ENCODE assay signal across 9 cellular contexts in the genomic region with DNA sequence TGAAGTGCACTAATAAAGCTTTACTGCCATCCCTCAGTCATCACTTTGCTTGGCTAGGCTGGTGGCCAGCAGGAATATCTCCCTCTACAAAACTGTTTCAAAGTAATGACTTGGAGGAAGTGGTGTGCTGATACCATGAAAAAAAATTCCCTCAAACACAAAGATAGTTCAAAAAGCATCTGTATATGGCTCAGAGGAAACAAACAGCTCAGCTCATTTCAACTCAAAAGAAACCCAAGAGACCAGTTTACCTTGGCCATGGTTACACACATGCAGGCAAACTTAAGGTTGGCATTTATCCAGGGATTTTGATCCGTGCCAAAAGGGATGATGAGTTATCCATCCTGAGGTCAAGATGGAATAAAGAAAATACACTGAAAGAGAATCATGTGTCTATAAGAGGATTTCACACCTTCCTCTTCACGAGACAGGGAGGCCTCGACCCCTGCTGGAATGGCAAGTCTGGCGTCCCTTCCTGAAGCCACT. TPM values are rescaled to one million over a fixed set of nuclear protein-coding genes. Genes with fewer than 3 reads are reported as not detected.
DNase-seq lines count a peak whose midpoint lies in the region; ATAC-seq and TF ChIP-seq lines count a peak whose summit lies in the region.
"Had no signal": no experiment of that assay in that cellular context is flagged by ENCODE, and none has a peak within 500 bp of the region (broad histone marks: within the 10 kb centered on the region; RNA-seq: fewer than 3 reads in every experiment).

No MANE protein-coding gene starts in this region.

- CTCF ChIA-PET in CD4-positive, alpha-beta T cell (lab: Charles Lee) = interaction anchor here (0.9 to 1.9 kb wide), 6 partner anchors 11 to 72 kb away, joined by 3 to 7 read pairs (median 3); no protein-coding TSS in a partner anchor

- DNase-seq in CD4-positive, alpha-beta T cell = no peak
- DNase-seq in activated naive CD8-positive, alpha-beta T cell treated with anti-CD3 and anti-CD28 coated beads, Interleukin-2, amount 50 U/mL, for 24 hours = no peak
- DNase-seq in right lobe of liver = no peak
- no peak for DNase-seq in caudate nucleus (lab: John Stamatoyannopoulos, UW)
- no peak for DNase-seq in Ammon's horn (ENCODE audit: low spot score)
- no peak for DNase-seq in head of caudate nucleus
- DNase-seq in KG1 (lab: John Stamatoyannopoulos, UW) = no peak
- DNase-seq: stimulated activated CD4-positive, alpha-beta T cell treated with anti-CD3 and anti-CD28 coated beads, Interleukin-4, amount 100 ng/mL, for 4 hours had no signal

- no peaks in the 10 kb centered on the region for H3K9me3 ChIP-seq in CD4-positive, alpha-beta T cell (ENCODE audit: control insufficient read depth, low read length)
- no peaks in the 10 kb centered on the region for H3K9me3 ChIP-seq in right lobe of liver

- H3K27ac Mint-ChIP-seq in CD4-positive, alpha-beta T cell = peak overlapping the region; percentile 86
- peak overlapping the region; percentile 97 for H3K27ac Mint-ChIP-seq in activated naive CD8-positive, alpha-beta T cell treated with anti-CD3 and anti-CD28 coated beads, Interleukin-2, amount 50 U/mL, for 24 hours

- no peaks in the 10 kb centered on the region for H3K36me3 ChIP-seq in right lobe of liver

- 45% methylated on average over 4 of the region's 4 CpGs for WGBS in right lobe of liver (ENCODE audit: insufficient coverage, low coverage, low lambda C conversion rate, missing lambda C conversion rate)

- no peaks in the 10 kb centered on the region for H3K27me3 Mint-ChIP-seq in CD4-positive, alpha-beta T cell
- H3K27me3 Mint-ChIP-seq in activated naive CD8-positive, alpha-beta T cell treated with anti-CD3 and anti-CD28 coated beads, Interleukin-2, amount 50 U/mL, for 24 hours = no peaks in the 10 kb centered on the region

- POLR2A ChIA-PET in CD4-positive, alpha-beta T cell (lab: Charles Lee) = interaction anchor here (0.7 to 12.5 kb wide), 8 partner anchors 9 to 153 kb away, joined by 3 to 106 read pairs (median 4); a partner anchor contains a TSS

- no peak for TF ChIP-seq CTCF in CD4-positive, alpha-beta T cell (IDR thresholded peaks at IDR 0.05)
- no peak for TF ChIP-seq CTCF in right lobe of liver (IDR thresholded peaks at IDR 0.05)

- peaks cover 0 to 38% (median 8%) of the 10 kb centered on the region in 4 donors for H3K4me1 ChIP-seq in right lobe of liver

- no peak overlapping the region for H3K4me3 ChIP-seq in right lobe of liver

- H3K4me3 Mint-ChIP-seq in CD4-positive, alpha-beta T cell = peak overlapping the region; percentile 23
- H3K4me3 Mint-ChIP-seq in activated naive CD8-positive, alpha-beta T cell treated with anti-CD3 and anti-CD28 coated beads, Interleukin-2, amount 50 U/mL, for 24 hours = peak overlapping the region; percentile 49

- TF ChIP-seq POLR2A in right lobe of liver (IDR thresholded peaks at IDR 0.05) = no peak

- H3K4me1 Mint-ChIP-seq in CD4-positive, alpha-beta T cell (ENCODE audit: low read depth) = peaks cover 97% of the 10 kb centered on the region
- peaks cover 92% of the 10 kb centered on the region for H3K4me1 Mint-ChIP-seq in activated naive CD8-positive, alpha-beta T cell treated with anti-CD3 and anti-CD28 coated beads, Interleukin-2, amount 50 U/mL, for 24 hours

- intact Hi-C loops in CD4-positive, alpha-beta T cell (cut with DNase I, micrococcal nuclease) = loop anchor here in 1 of 2 experiments (2.0 to 5.0 kb wide), 2 partner anchors 17 to 39 kb away; no protein-coding TSS in a partner anchor
- intact Hi-C loops in right lobe of liver (cut with DNase I) = no loop called here
- intact Hi-C loops in head of caudate nucleus (cut with DNase I) = no loop called here

- H3K27me3 ChIP-seq in CD4-positive, alpha-beta T cell (ENCODE audit: control insufficient read depth, insufficient read depth, low read length) = no peaks in the 10 kb centered on the region
- H3K27me3 ChIP-seq in right lobe of liver = no peaks in the 10 kb centered on the region

- peak; percentile 67 for ATAC-seq in CD4-positive, alpha-beta T cell (ENCODE audit: poor library complexity)
- ATAC-seq in HG03432 (IDR thresholded peaks at IDR 0.05; ENCODE audit: unreplicated experiment) (peak; percentile 53), right lobe of liver (peak; percentile 44 to 54 (median 50))
- ATAC-seq in activated naive CD8-positive, alpha-beta T cell treated with anti-CD3 and anti-CD28 coated beads, Interleukin-2, amount 50 U/mL, for 24 hours = peak; percentile 4

- no peaks in the 10 kb centered on the region for H3K9me3 Mint-ChIP-seq in CD4-positive, alpha-beta T cell
- no peaks in the 10 kb centered on the region for H3K9me3 Mint-ChIP-seq in activated naive CD8-positive, alpha-beta T cell treated with anti-CD3 and anti-CD28 coated beads, Interleukin-2, amount 50 U/mL, for 24 hours

- H3K27ac ChIP-seq in CD4-positive, alpha-beta T cell (ENCODE audit: low read depth, low read length) = no peak overlapping the region
- H3K27ac ChIP-seq in right lobe of liver (peak overlapping the region in 2 of 3 donors; percentile 21 to 51), caudate nucleus (ENCODE audit: low read depth, low read length) (no peak overlapping the region)

- H3K36me3 Mint-ChIP-seq in CD4-positive, alpha-beta T cell (ENCODE audit: low read depth) = peaks cover 69% of the 10 kb centered on the region
- H3K36me3 Mint-ChIP-seq in activated naive CD8-positive, alpha-beta T cell treated with anti-CD3 and anti-CD28 coated beads, Interleukin-2, amount 50 U/mL, for 24 hours (ENCODE audit: low read depth) = peaks cover 53% of the 10 kb centered on the region

RNA-seq across cellular contexts. Expression of a gene that starts 18.4 kb away (rescaled TPM):
- total RNA-seq in CD4-positive, alpha-beta T cell = 100 to 1,000 TPM; 237 to 264 TPM
- total RNA-seq in right lobe of liver = 10 to 100 TPM in 1 of 6 experiments, 1 to 10 TPM in 5; 5.0 to 15.3 (median 7.1) TPM

Comparison
In these comparisons a context has a peak if more than half of its experiments do, and no peak if none do; other contexts are left out.
1. ATAC-seq: peak in every context shown above with its lines; median percentile 67 in CD4-positive, alpha-beta T cell; 53 in HG03432; 50 in right lobe of liver; 4 in activated naive CD8-positive, alpha-beta T cell treated with anti-CD3 and anti-CD28 coated beads, Interleukin-2, amount 50 U/mL, for 24 hours.
2. H3K27ac ChIP-seq: peak in right lobe of liver (2 of 3); none in CD4-positive, alpha-beta T cell (single experiment) and caudate nucleus (single experiment).
3. RNA of a gene that starts 18.4 kb away (total RNA-seq): 237 to 264 TPM in CD4-positive, alpha-beta T cell; 5.0 to 15.3 TPM in right lobe of liver; every median in the first group is over 10 times any median in the second.